In genomic region chr11:96156379-96156722, GRCh38 we compare ENCODE assay signal across 9 cellular contexts.
DNase-seq lines count a peak whose midpoint lies in the region; ATAC-seq and TF ChIP-seq lines count a peak whose summit lies in the region.
"Had no signal": no experiment of that assay in that cellular context is flagged by ENCODE, and none has a peak within 500 bp of the region (broad histone marks: within the 10 kb centered on the region; RNA-seq: fewer than 3 reads in every experiment).

No MANE protein-coding gene starts in this region.

- CTCF ChIA-PET in activated CD4-positive, alpha-beta T cell treated with anti-CD3 and anti-CD28 coated beads for 36 hours (lab: Charles Lee): interaction anchor here (0.6 to 3.1 kb wide), 4 partner anchors 11 to 184 kb away, joined by 3 to 10 read pairs (median 4); no protein-coding TSS in a partner anchor

- no peaks in the 10 kb centered on the region for H3K9me3 Mint-ChIP-seq in activated CD4-positive, alpha-beta T cell treated with anti-CD3 and anti-CD28 coated beads for 36 hours (ENCODE audit: low read depth)
- no peaks in the 10 kb centered on the region for H3K9me3 Mint-ChIP-seq in brain

- TF ChIP-seq CTCF in brain (conservative IDR thresholded peaks at IDR 0.05): no peak
- no peak for TF ChIP-seq CTCF in lung (IDR thresholded peaks at IDR 0.05; ENCODE audit: control extremely low read depth, extremely low read depth)
- TF ChIP-seq CTCF in thyroid gland (IDR thresholded peaks at IDR 0.05): no peak

- peaks cover 9 to 14% of the 10 kb centered on the region in 2 donors for H3K4me1 ChIP-seq in lung (ENCODE audit: control insufficient read depth in 2 of 2, insufficient read depth in 2 of 2, low read length in 2 of 2)
- H3K4me1 ChIP-seq in thyroid gland: peaks cover 28 to 39% of the 10 kb centered on the region in 2 donors

- no peaks in the 10 kb centered on the region for H3K27me3 ChIP-seq in lung (ENCODE audit: control insufficient read depth, insufficient read depth)
- no peaks in the 10 kb centered on the region for H3K27me3 ChIP-seq in thyroid gland

- H3K27ac ChIP-seq in lung (ENCODE audit: low read depth in 1 of 2, low read length in 1 of 2) (peak overlapping the region; percentile 85 to 90), thyroid gland (peak overlapping the region; percentile 46 to 77 (median 74))

- H3K9me3 ChIP-seq in lung (ENCODE audit: control insufficient read depth in 2 of 2, insufficient read depth in 1 of 2, low read length in 1 of 2) (no peaks in the 10 kb centered on the region), thyroid gland (no peaks in the 10 kb centered on the region)

- ATAC-seq in activated CD4-positive, alpha-beta T cell treated with anti-CD3 and anti-CD28 coated beads for 36 hours: no peak
- ATAC-seq in lung (ENCODE audit: insufficient read depth, low FRiP score) (no peak), left colon (no peak)

- peaks cover 60% of the 10 kb centered on the region for H3K4me1 Mint-ChIP-seq in activated CD4-positive, alpha-beta T cell treated with anti-CD3 and anti-CD28 coated beads for 36 hours
- H3K4me1 Mint-ChIP-seq in brain: peaks cover 83% of the 10 kb centered on the region

- peak overlapping the region; percentile 48 for H3K4me3 Mint-ChIP-seq in activated CD4-positive, alpha-beta T cell treated with anti-CD3 and anti-CD28 coated beads for 36 hours
- peak overlapping the region in 1 of 5 experiments; percentile 35 for H3K4me3 Mint-ChIP-seq in brain

- no peak for TF ChIP-seq POLR2A in thyroid gland (IDR thresholded peaks at IDR 0.05)

- POLR2A ChIA-PET in activated CD4-positive, alpha-beta T cell treated with anti-CD3 and anti-CD28 coated beads for 36 hours (lab: Charles Lee): interaction anchor here (0.6 to 1.1 kb wide), 2 partner anchors 42 to 94 kb away, joined by 4 to 7 read pairs; no protein-coding TSS in a partner anchor

- peak overlapping the region; percentile 98 for H3K27ac Mint-ChIP-seq in activated CD4-positive, alpha-beta T cell treated with anti-CD3 and anti-CD28 coated beads for 36 hours
- peak overlapping the region in 4 of 5 experiments; percentile 58 to 94 (median 86) for H3K27ac Mint-ChIP-seq in brain

- intact Hi-C loops in activated CD4-positive, alpha-beta T cell treated with anti-CD3 and anti-CD28 coated beads for 36 hours (cut with DNase I, micrococcal nuclease): loop anchor here (1.0 kb wide), 2 partner anchors 32 to 142 kb away; no protein-coding TSS in a partner anchor
- intact Hi-C loops in thyroid gland (cut with DNase I): no loop called here
- intact Hi-C loops in left colon (cut with DNase I, micrococcal nuclease): no loop called here

- 35 to 42% methylated on average over 3 of the region's 3 CpGs for WGBS in lung, 2 donors
- 16 to 26% methylated on average over 3 of the region's 3 CpGs for WGBS in thyroid gland, 2 donors

- H3K4me3 ChIP-seq in lung: no peak overlapping the region
- H3K4me3 ChIP-seq in thyroid gland (replicated peaks in 1 of 3): no peak overlapping the region

- no peaks in the 10 kb centered on the region for H3K36me3 ChIP-seq in lung (ENCODE audit: control insufficient read depth in 2 of 2, insufficient read depth in 2 of 2, low read length in 2 of 2)
- H3K36me3 ChIP-seq in thyroid gland: no peaks in the 10 kb centered on the region

- no peak for DNase-seq in activated CD4-positive, alpha-beta T cell treated with anti-CD3 and anti-CD28 coated beads for 36 hours
- no peak for DNase-seq in activated CD4-positive, alpha-beta T cell treated with anti-CD3 and anti-CD28 coated beads, Interleukin-2, amount 50 U/mL, for 4 hours
- DNase-seq in lung (ENCODE audit: low spot score): no peak
- peak; percentile 17 to 32 for DNase-seq in thyroid gland
- no peak for DNase-seq in left colon
- DNase-seq in HCEC 1CT: no peak
- no peak for DNase-seq in activated CD4-positive, CD25-positive, alpha-beta regulatory T cell (lab: John Stamatoyannopoulos, UW)
- DNase-seq: effector CD8-positive, alpha-beta T cell had no signal

- no peaks in the 10 kb centered on the region for H3K27me3 Mint-ChIP-seq in activated CD4-positive, alpha-beta T cell treated with anti-CD3 and anti-CD28 coated beads for 36 hours
- H3K27me3 Mint-ChIP-seq in brain: peaks cover 3% of the 10 kb centered on the region

- H3K36me3 Mint-ChIP-seq in activated CD4-positive, alpha-beta T cell treated with anti-CD3 and anti-CD28 coated beads for 36 hours (ENCODE audit: low read depth): peaks cover 25% of the 10 kb centered on the region
- no peaks in the 10 kb centered on the region for H3K36me3 Mint-ChIP-seq in brain

Comparison
In these comparisons a context has a peak if more than half of its experiments do, and no peak if none do; other contexts are left out.
1. DNase-seq: peak in thyroid gland (2 of 2); none in activated CD4-positive, alpha-beta T cell treated with anti-CD3 and anti-CD28 coated beads for 36 hours (single experiment), activated CD4-positive, alpha-beta T cell treated with anti-CD3 and anti-CD28 coated beads, Interleukin-2, amount 50 U/mL, for 4 hours (0 of 2), lung (single experiment), left colon (0 of 2), HCEC 1CT (single experiment) and activated CD4-positive, CD25-positive, alpha-beta regulatory T cell (0 of 4).
2. intact Hi-C loops: an anchor here in activated CD4-positive, alpha-beta T cell treated with anti-CD3 and anti-CD28 coated beads for 36 hours (1.0 kb wide); none called in thyroid gland and left colon.